In genomic region chr10:97498841-97499560, GRCh38 we compare ENCODE assay signal across 8 cellular contexts. TPM values are rescaled to one million over a fixed set of nuclear protein-coding genes. Genes with fewer than 3 reads are reported as not detected.
A peak's percentile ranks its signal among the peaks of the same experiment; 100 is the strongest.
DNase-seq lines count a peak whose midpoint lies in the region; ATAC-seq and TF ChIP-seq lines count a peak whose summit lies in the region.

Gene UBTD1, plus strand, starts transcription at chr10:97498924. Its CDS starts 280 bp downstream, at chr10:97499204.

- no peaks in the 10 kb centered on the region for H4K20me1 ChIP-seq in Karpas-422 (ENCODE audit: insufficient read depth, low read depth, low read length)

- no peaks in the 10 kb centered on the region for H3K36me3 ChIP-seq in Karpas-422 (ENCODE audit: insufficient read depth, low read length)

- H3K27me3 Mint-ChIP-seq in activated CD8-positive, alpha-beta memory T cell treated with anti-CD3 and anti-CD28 coated beads, Interleukin-2, amount 10 ng/mL, durations not matched to agents 7 days and 5 days: peaks cover 38% of the 10 kb centered on the region

- CTCF ChIA-PET in activated CD8-positive, alpha-beta memory T cell treated with anti-CD3 and anti-CD28 coated beads, Interleukin-2, amount 10 ng/mL, durations not matched to agents 7 days and 5 days (lab: Charles Lee): interaction anchor here (0.7 to 1.8 kb wide), 5 partner anchors 47 to 98 kb away, joined by 3 to 6 read pairs (median 4); partner anchors contain the start of genes ANKRD2 and RRP12

- no peak for TF ChIP-seq CTCF in 22Rv1 (IDR thresholded peaks at IDR 0.05)
- TF ChIP-seq CTCF in epithelial cell of esophagus (IDR thresholded peaks at IDR 0.05; ENCODE audit: insufficient read depth, low read depth, low read length, missing control alignments): no peak

- H2AFZ ChIP-seq in Karpas-422 (ENCODE audit: low read length): peak within 1 kb of the TSS; percentile 87

- H3K27ac ChIP-seq in 22Rv1 (peak within 1 kb of the TSS; percentile 91), Karpas-422 (ENCODE audit: low read length) (peak within 1 kb of the TSS; percentile 71)

- peaks cover 37% of the 10 kb centered on the region for H3K4me1 Mint-ChIP-seq in activated CD8-positive, alpha-beta memory T cell treated with anti-CD3 and anti-CD28 coated beads, Interleukin-2, amount 10 ng/mL, durations not matched to agents 7 days and 5 days

- H3K27ac Mint-ChIP-seq in activated CD8-positive, alpha-beta memory T cell treated with anti-CD3 and anti-CD28 coated beads, Interleukin-2, amount 10 ng/mL, durations not matched to agents 7 days and 5 days: peak within 1 kb of the TSS; percentile 94

- DNase-seq in Karpas-422 (no peak), epithelial cell of esophagus (ENCODE audit: low read depth) (peak; percentile 50), mucosa of gallbladder (ENCODE audit: low spot score) (peak; percentile 45), Ammon's horn (ENCODE audit: low spot score) (no peak)
- DNase-seq in activated CD8-positive, alpha-beta memory T cell treated with anti-CD3 and anti-CD28 coated beads, Interleukin-2, amount 10 ng/mL, durations not matched to agents 7 days and 5 days: peak; percentile 50
- DNase-seq in stimulated activated naive CD8-positive, alpha-beta T cell treated with anti-CD3 and anti-CD28 coated beads, Interleukin-15, Interleukin-2, amounts not matched to agents 100 U/mL and 50 U/mL, for 24 hours: peak; percentile 46

- peaks cover 41% of the 10 kb centered on the region for H3K79me2 ChIP-seq in Karpas-422 (ENCODE audit: low read length)

- peak; percentile 1 for ATAC-seq in GM19328 (IDR thresholded peaks at IDR 0.05; ENCODE audit: unreplicated experiment)
- ATAC-seq in activated CD8-positive, alpha-beta memory T cell treated with anti-CD3 and anti-CD28 coated beads, Interleukin-2, amount 10 ng/mL, durations not matched to agents 7 days and 5 days: peak; percentile 1
- no peak for ATAC-seq in stimulated activated naive CD8-positive, alpha-beta T cell treated with anti-CD3 and anti-CD28 coated beads, Interleukin-15, Interleukin-2, amounts not matched to agents 100 U/mL and 50 U/mL, for 24 hours

- H3K4me1 ChIP-seq in Karpas-422 (ENCODE audit: low read length): peaks cover 25% of the 10 kb centered on the region

- no peaks in the 10 kb centered on the region for H3K27me3 ChIP-seq in Karpas-422 (ENCODE audit: low read length)

- peak within 1 kb of the TSS; percentile 93 for H3K4me3 ChIP-seq in Karpas-422 (ENCODE audit: low read length)
- H3K4me3 ChIP-seq in epithelial cell of esophagus (ENCODE audit: low read length): peak within 1 kb of the TSS; percentile 98

- H3K9ac ChIP-seq in Karpas-422 (ENCODE audit: low read length): peak within 1 kb of the TSS; percentile 87

- peaks cover 3% of the 10 kb centered on the region for H3K36me3 Mint-ChIP-seq in activated CD8-positive, alpha-beta memory T cell treated with anti-CD3 and anti-CD28 coated beads, Interleukin-2, amount 10 ng/mL, durations not matched to agents 7 days and 5 days

- peak within 1 kb of the TSS; percentile 85 for H3K4me3 Mint-ChIP-seq in activated CD8-positive, alpha-beta memory T cell treated with anti-CD3 and anti-CD28 coated beads, Interleukin-2, amount 10 ng/mL, durations not matched to agents 7 days and 5 days

- peak within 1 kb of the TSS; percentile 93 for H3K4me2 ChIP-seq in Karpas-422 (ENCODE audit: low read depth, low read length, poor library complexity, severe bottlenecking)

- H3K9me3 ChIP-seq in Karpas-422 (ENCODE audit: low read length): no peaks in the 10 kb centered on the region

- no peaks in the 10 kb centered on the region for H3K9me2 ChIP-seq in Karpas-422 (replicated peaks; ENCODE audit: insufficient read depth, low read length)

- H3K9me3 Mint-ChIP-seq in activated CD8-positive, alpha-beta memory T cell treated with anti-CD3 and anti-CD28 coated beads, Interleukin-2, amount 10 ng/mL, durations not matched to agents 7 days and 5 days (ENCODE audit: low read depth): no peaks in the 10 kb centered on the region

RNA-seq across cellular contexts. Expression of gene UBTD1, which starts in this region (rescaled TPM):
- 0.11 and 0.72 TPM in 2 replicates for total RNA-seq in Karpas-422 (2014; rRNA removed; shearing (Covaris generic); ENCODE audit: low replicate concordance)
- total RNA-seq in activated CD8-positive, alpha-beta memory T cell treated with anti-CD3 and anti-CD28 coated beads, Interleukin-2, amount 10 ng/mL, durations not matched to agents 7 days and 5 days: 1 to 10 TPM in 1 of 2 experiments, under 1 TPM in 1; 0.88 to 1.3 TPM
- total RNA-seq in mucosa of gallbladder: 13.8 TPM

Comparison
In these comparisons a context has a peak if more than half of its experiments do, and no peak if none do; other contexts are left out.
1. DNase-seq: peak in activated CD8-positive, alpha-beta memory T cell treated with anti-CD3 and anti-CD28 coated beads, Interleukin-2, amount 10 ng/mL, durations not matched to agents 7 days and 5 days (single experiment), epithelial cell of esophagus (single experiment), mucosa of gallbladder (single experiment) and stimulated activated naive CD8-positive, alpha-beta T cell treated with anti-CD3 and anti-CD28 coated beads, Interleukin-15, Interleukin-2, amounts not matched to agents 100 U/mL and 50 U/mL, for 24 hours (single experiment); none in Karpas-422 (single experiment) and Ammon's horn (single experiment).